ENCODE assay signal across 11 cellular contexts in the genomic region with DNA sequence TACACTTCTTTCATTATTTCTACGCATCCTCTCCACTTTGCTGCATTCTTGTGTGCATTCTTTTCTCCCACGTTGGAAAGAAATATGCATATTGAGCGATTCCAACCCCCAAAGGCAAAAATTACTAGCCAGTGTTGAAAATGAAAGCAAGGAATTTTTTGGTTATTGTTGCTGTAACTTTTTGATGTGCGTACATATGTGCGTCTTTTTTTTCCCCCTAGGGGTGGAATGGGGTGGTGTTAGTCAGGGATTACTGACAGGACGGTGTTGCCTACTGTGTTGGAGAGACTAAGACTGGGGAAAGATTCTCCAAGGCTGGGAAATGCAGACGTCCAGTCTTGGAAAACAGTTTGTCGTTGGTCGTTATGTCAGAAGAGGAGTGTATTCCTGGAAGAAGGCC. TPM values are rescaled to one million over a fixed set of nuclear protein-coding genes. Genes with fewer than 3 reads are reported as not detected.
DNase-seq lines count a peak whose midpoint lies in the region; ATAC-seq, FAIRE-seq and TF ChIP-seq lines count a peak whose summit lies in the region.
"Had no signal": no experiment of that assay in that cellular context is flagged by ENCODE, and none has a peak within 500 bp of the region (broad histone marks: within the 10 kb centered on the region; RNA-seq: fewer than 3 reads in every experiment).

No MANE protein-coding gene starts in this region.

- H3K27ac Mint-ChIP-seq in activated CD4-positive, alpha-beta T cell treated with anti-CD3 and anti-CD28 coated beads for 36 hours, result no peak overlapping the region
- H3K27ac Mint-ChIP-seq in type B pancreatic cell, result peak overlapping the region; percentile 61
- no peak overlapping the region for H3K27ac Mint-ChIP-seq in stimulated activated effector memory CD8-positive, alpha-beta T cell treated with anti-CD3 and anti-CD28 coated beads, Interleukin-12 subunit alpha, Interleukin-12 subunit beta, amount 100 ng/mL, for 72 hours
- H3K27ac Mint-ChIP-seq: activated T-cell treated with anti-CD3 and anti-CD28 coated beads, Interleukin-2, amount 50 U/mL, for 24 hours had no signal

- H3K4me1 ChIP-seq in breast epithelium (no peaks in the 10 kb centered on the region), kidney (ENCODE audit: control insufficient read depth in 1 of 2, insufficient read depth in 1 of 2, low read depth in 1 of 2, low read length in 2 of 2) (no peaks in the 10 kb centered on the region)

- ATAC-seq in activated CD4-positive, alpha-beta T cell treated with anti-CD3 and anti-CD28 coated beads for 36 hours, result no peak
- ATAC-seq in stimulated activated effector memory CD8-positive, alpha-beta T cell treated with anti-CD3 and anti-CD28 coated beads, Interleukin-12 subunit alpha, Interleukin-12 subunit beta, amount 100 ng/mL, for 72 hours, result no peak
- ATAC-seq in GM19455 (IDR thresholded peaks at IDR 0.05; ENCODE audit: unreplicated experiment), result no peak
- no peak for ATAC-seq in HG03460 (IDR thresholded peaks at IDR 0.05; ENCODE audit: unreplicated experiment)

- FAIRE-seq in kidney (lab: Jason Lieb, UNC), result no peak

- no peaks in the 10 kb centered on the region for H3K36me3 Mint-ChIP-seq in activated CD4-positive, alpha-beta T cell treated with anti-CD3 and anti-CD28 coated beads for 36 hours (ENCODE audit: low read depth)
- no peaks in the 10 kb centered on the region for H3K36me3 Mint-ChIP-seq in type B pancreatic cell
- no peaks in the 10 kb centered on the region for H3K36me3 Mint-ChIP-seq in stimulated activated effector memory CD8-positive, alpha-beta T cell treated with anti-CD3 and anti-CD28 coated beads, Interleukin-12 subunit alpha, Interleukin-12 subunit beta, amount 100 ng/mL, for 72 hours

- intact Hi-C loops in activated CD4-positive, alpha-beta T cell treated with anti-CD3 and anti-CD28 coated beads for 36 hours (cut with DNase I, micrococcal nuclease), result no loop called here
- intact Hi-C loops in breast epithelium (cut with DNase I; ENCODE audit: low total_unique reads) (loop anchor here (10.0 kb wide), 1 partner anchor 371 kb away; no protein-coding TSS in a partner anchor), kidney (cut with DNase I) (loop anchor here (10.0 kb wide), 1 partner anchor 361 kb away; no protein-coding TSS in a partner anchor)

- TF ChIP-seq CTCF in breast epithelium (IDR thresholded peaks at IDR 0.05) (peak; percentile 53 to 65 (median 61)), kidney (IDR thresholded peaks at IDR 0.05; ENCODE audit: borderline replicate concordance, extremely low read depth, insufficient read depth) (no peak), type B pancreatic cell (conservative IDR thresholded peaks at IDR 0.05) (peak; percentile 68)

- no peaks in the 10 kb centered on the region for H3K9me3 Mint-ChIP-seq in activated CD4-positive, alpha-beta T cell treated with anti-CD3 and anti-CD28 coated beads for 36 hours (ENCODE audit: low read depth)
- H3K9me3 Mint-ChIP-seq in type B pancreatic cell, result no peaks in the 10 kb centered on the region
- H3K9me3 Mint-ChIP-seq in stimulated activated effector memory CD8-positive, alpha-beta T cell treated with anti-CD3 and anti-CD28 coated beads, Interleukin-12 subunit alpha, Interleukin-12 subunit beta, amount 100 ng/mL, for 72 hours, result no peaks in the 10 kb centered on the region
- H3K9me3 Mint-ChIP-seq: activated T-cell treated with anti-CD3 and anti-CD28 coated beads, Interleukin-2, amount 50 U/mL, for 24 hours had no signal

- POLR2A ChIA-PET in activated CD4-positive, alpha-beta T cell treated with anti-CD3 and anti-CD28 coated beads for 36 hours (lab: Charles Lee), result no interaction called here

- CTCF ChIA-PET in activated CD4-positive, alpha-beta T cell treated with anti-CD3 and anti-CD28 coated beads for 36 hours (lab: Charles Lee), result interaction anchor here (0.6 to 0.7 kb wide), 2 partner anchors 72 to 78 kb away, joined by 3 to 5 read pairs; no protein-coding TSS in a partner anchor

- H3K27me3 ChIP-seq in breast epithelium, result no peaks in the 10 kb centered on the region

- H3K9me3 ChIP-seq in breast epithelium, result no peaks in the 10 kb centered on the region
- H3K9me3 ChIP-seq in kidney (ENCODE audit: control insufficient read depth in 1 of 2, low read length in 2 of 2), result no peaks in the 10 kb centered on the region

- peaks cover 4% of the 10 kb centered on the region for H3K27me3 Mint-ChIP-seq in activated CD4-positive, alpha-beta T cell treated with anti-CD3 and anti-CD28 coated beads for 36 hours
- peaks cover 6% of the 10 kb centered on the region for H3K27me3 Mint-ChIP-seq in type B pancreatic cell

- peaks cover 20% of the 10 kb centered on the region for H3K4me1 Mint-ChIP-seq in activated CD4-positive, alpha-beta T cell treated with anti-CD3 and anti-CD28 coated beads for 36 hours
- H3K4me1 Mint-ChIP-seq in type B pancreatic cell (ENCODE audit: unreplicated experiment), result peaks cover 14% of the 10 kb centered on the region
- peaks cover 12% of the 10 kb centered on the region for H3K4me1 Mint-ChIP-seq in stimulated activated effector memory CD8-positive, alpha-beta T cell treated with anti-CD3 and anti-CD28 coated beads, Interleukin-12 subunit alpha, Interleukin-12 subunit beta, amount 100 ng/mL, for 72 hours

- H3K27ac ChIP-seq in breast epithelium, result peak overlapping the region; percentile 88 to 92
- peak overlapping the region in 1 of 2 donors; percentile 67 for H3K27ac ChIP-seq in kidney (ENCODE audit: low read depth in 2 of 2, low read length in 2 of 2)
- H3K27ac ChIP-seq: HL-60 had no signal

- H3K4me3 ChIP-seq in breast epithelium, result peak overlapping the region in 2 of 3 donors; percentile 58 to 66
- H3K4me3 ChIP-seq in kidney (ENCODE audit: low read length in 2 of 2), result peak overlapping the region; percentile 13 to 46

- DNase-seq in activated CD4-positive, alpha-beta T cell treated with anti-CD3 and anti-CD28 coated beads for 36 hours, result peak; percentile 6
- no peak for DNase-seq in activated CD4-positive, alpha-beta T cell treated with anti-CD3 and anti-CD28 coated beads, Interleukin-2, amount 50 U/mL, for 48 hours
- peak in 1 of 2 donors; percentile 31 for DNase-seq in breast epithelium (ENCODE audit: low spot score in 2 of 2)
- DNase-seq in kidney, result no peak
- no peak for DNase-seq in type B pancreatic cell (ENCODE audit: extremely low spot score, unreplicated experiment)
- no peak for DNase-seq in stimulated activated effector memory CD8-positive, alpha-beta T cell treated with anti-CD3 and anti-CD28 coated beads, Interleukin-12 subunit alpha, Interleukin-12 subunit beta, amount 100 ng/mL, for 72 hours (ENCODE audit: low spot score in 2 of 2)
- DNase-seq: OCI-M1 had no signal

- no peak for TF ChIP-seq POLR2A in breast epithelium (IDR thresholded peaks at IDR 0.05)

- no peaks in the 10 kb centered on the region for H3K36me3 ChIP-seq in breast epithelium
- no peaks in the 10 kb centered on the region for H3K36me3 ChIP-seq in kidney (ENCODE audit: control insufficient read depth in 1 of 2, insufficient read depth in 2 of 2, low read length in 2 of 2)

- H3K9ac ChIP-seq in kidney (ENCODE audit: low read length in 2 of 2), result no peak overlapping the region

- no peak overlapping the region for H3K4me3 Mint-ChIP-seq in activated CD4-positive, alpha-beta T cell treated with anti-CD3 and anti-CD28 coated beads for 36 hours
- H3K4me3 Mint-ChIP-seq in type B pancreatic cell, result peak overlapping the region; percentile 71
- no peak overlapping the region for H3K4me3 Mint-ChIP-seq in stimulated activated effector memory CD8-positive, alpha-beta T cell treated with anti-CD3 and anti-CD28 coated beads, Interleukin-12 subunit alpha, Interleukin-12 subunit beta, amount 100 ng/mL, for 72 hours
- H3K4me3 Mint-ChIP-seq: activated T-cell treated with anti-CD3 and anti-CD28 coated beads, Interleukin-2, amount 50 U/mL, for 24 hours had no signal

RNA-seq across cellular contexts. Expression of a gene that starts 44.2 kb away (rescaled TPM):
- under 1 TPM; 0.04 to 0.48 TPM for total RNA-seq in activated CD4-positive, alpha-beta T cell treated with anti-CD3 and anti-CD28 coated beads for 36 hours
- total RNA-seq in breast epithelium (10 to 100 TPM in 2 of 3 donors, 1 to 10 TPM in 1; 2.2 to 74.5 (median 67.5) TPM), kidney (5.2 TPM), type B pancreatic cell (ENCODE audit: low replicate concordance) (0.24 TPM in 2 replicates)
- 1.1 TPM for polyA plus RNA-seq in kidney (ENCODE audit: insufficient read depth, low read depth, low replicate concordance)

Comparison
In these comparisons a context has a peak if more than half of its experiments do, and no peak if none do; other contexts are left out.
1. intact Hi-C loops: an anchor here in breast epithelium (10.0 kb wide) and kidney (10.0 kb wide); none called in activated CD4-positive, alpha-beta T cell treated with anti-CD3 and anti-CD28 coated beads for 36 hours.